In genomic region chr5:149791881-149792280, GRCh38 we compare ENCODE assay signal across 31 cellular contexts.
DNase-seq lines count a peak whose midpoint lies in the region; ATAC-seq and TF ChIP-seq lines count a peak whose summit lies in the region.
"Had no signal": no experiment of that assay in that cellular context is flagged by ENCODE, and none has a peak within 500 bp of the region (broad histone marks: within the 10 kb centered on the region; RNA-seq: fewer than 3 reads in every experiment).

No MANE protein-coding gene starts in this region.

- H3K27ac ChIP-seq in rectal smooth muscle tissue (ENCODE audit: low read depth, low read length), result peak overlapping the region; percentile 45
- H3K27ac ChIP-seq in WERI-Rb-1, result no peak overlapping the region
- H3K27ac ChIP-seq: coronary artery, GM23248, neural progenitor cell, pancreas, SK-N-MC had no signal

- H3K9me3 ChIP-seq in WERI-Rb-1 (ENCODE audit: severe bottlenecking), result no peaks in the 10 kb centered on the region
- H3K9me3 ChIP-seq: pancreas had no signal

- H3K4me3 ChIP-seq in rectal smooth muscle tissue (ENCODE audit: low read length), result no peak overlapping the region
- no peak overlapping the region for H3K4me3 ChIP-seq in WERI-Rb-1 (ENCODE audit: low read depth, low read length)
- H3K4me3 ChIP-seq: coronary artery, GM23248, K562, lung, neural progenitor cell, pancreas, SK-N-MC had no signal

- intact Hi-C loops in Right ventricle myocardium superior (cut with DNase I) (no loop called here), cardiac septum (cut with DNase I) (no loop called here), left ventricle myocardium superior (cut with micrococcal nuclease) (no loop called here)

- H3K27me3 ChIP-seq in rectal smooth muscle tissue (ENCODE audit: control insufficient read depth, insufficient read depth, low read length) (no peaks in the 10 kb centered on the region), WERI-Rb-1 (ENCODE audit: insufficient read depth, low read depth, severe bottlenecking) (no peaks in the 10 kb centered on the region)
- H3K27me3 ChIP-seq: neural progenitor cell, pancreas had no signal

- no peak for TF ChIP-seq CTCF in WERI-Rb-1 (IDR thresholded peaks at IDR 0.05; ENCODE audit: low read depth, low read length)

- H3K4me1 ChIP-seq in rectal smooth muscle tissue (ENCODE audit: control insufficient read depth, insufficient read depth, low read length), result peaks cover 51% of the 10 kb centered on the region

- H3K9ac ChIP-seq in rectal smooth muscle tissue (ENCODE audit: low read length), result no peak overlapping the region
- H3K9ac ChIP-seq: GM23248, neural progenitor cell had no signal

- H3K36me3 ChIP-seq in rectal smooth muscle tissue (ENCODE audit: control insufficient read depth, insufficient read depth, low read length), result no peaks in the 10 kb centered on the region
- H3K36me3 ChIP-seq in WERI-Rb-1, result no peaks in the 10 kb centered on the region
- H3K36me3 ChIP-seq: neural progenitor cell, pancreas had no signal

- ATAC-seq in Right ventricle myocardium superior (ENCODE audit: poor library complexity), result peak; percentile 6
- peak; percentile 37 for ATAC-seq in left ventricle myocardium superior
- ATAC-seq in GM21717 (IDR thresholded peaks at IDR 0.05; ENCODE audit: unreplicated experiment), result no peak
- ATAC-seq: pancreas had no signal

- no peak for DNase-seq in Right ventricle myocardium superior
- no peak for DNase-seq in cardiac septum (ENCODE audit: low spot score)
- DNase-seq in left ventricle myocardium superior, result no peak
- DNase-seq in WERI-Rb-1, result no peak
- DNase-seq in AG08396 (ENCODE audit: low spot score), result no peak
- DNase-seq in mucosa of gallbladder (ENCODE audit: low spot score), result no peak
- DNase-seq: 8988T; activated CD4-positive, alpha-beta T cell treated with anti-CD3 and anti-CD28 coated beads, Interleukin-2, amount 50 U/mL, for 1 hour; activated CD4-positive, CD25-positive, alpha-beta regulatory T cell; activated effector memory CD4-positive, alpha-beta T cell treated with anti-CD3 and anti-CD28 coated beads, Interleukin-2, amount 50 U/mL, for 16 hours; activated T-cell treated with anti-CD3 and anti-CD28 coated beads, Interleukin-2, amount 50 U/mL, for 1 hour; AML-193; CD4-positive, alpha-beta T cell; DND-41; effector memory CD4-positive, alpha-beta T cell; GF-D8; GM23248; head of caudate nucleus; kidney; NCI-H1092; NCI-H1694; pancreas; right cardiac atrium; trophoblast cell had no signal
